ENCODE assay signal across 1 cellular context in genomic region chr20:33570743-33571142, GRCh38.
TF ChIP-seq lines count a peak whose summit lies in the region.

No MANE protein-coding gene starts in this region.

TF ChIP-seq in GM12878, 131 proteins besides CTCF, POLR2A, EP300 and RAD21 (continued from another document):
- TF ChIP-seq, protein P1, sequence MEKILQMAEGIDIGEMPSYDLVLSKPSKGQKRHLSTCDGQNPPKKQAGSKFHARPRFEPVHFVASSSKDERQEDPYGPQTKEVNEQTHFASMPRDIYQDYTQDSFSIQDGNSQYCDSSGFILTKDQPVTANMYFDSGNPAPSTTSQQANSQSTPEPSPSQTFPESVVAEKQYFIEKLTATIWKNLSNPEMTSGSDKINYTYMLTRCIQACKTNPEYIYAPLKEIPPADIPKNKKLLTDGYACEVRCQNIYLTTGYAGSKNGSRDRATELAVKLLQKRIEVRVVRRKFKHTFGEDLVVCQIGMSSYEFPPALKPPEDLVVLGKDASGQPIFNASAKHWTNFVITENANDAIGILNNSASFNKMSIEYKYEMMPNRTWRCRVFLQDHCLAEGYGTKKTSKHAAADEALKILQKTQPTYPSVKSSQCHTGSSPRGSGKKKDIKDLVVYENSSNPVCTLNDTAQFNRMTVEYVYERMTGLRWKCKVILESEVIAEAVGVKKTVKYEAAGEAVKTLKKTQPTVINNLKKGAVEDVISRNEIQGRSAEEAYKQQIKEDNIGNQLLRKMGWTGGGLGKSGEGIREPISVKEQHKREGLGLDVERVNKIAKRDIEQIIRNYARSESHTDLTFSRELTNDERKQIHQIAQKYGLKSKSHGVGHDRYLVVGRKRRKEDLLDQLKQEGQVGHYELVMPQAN (conservative IDR thresholded peaks at IDR 0.05): no peak
- no peak for TF ChIP-seq SMC3 (IDR thresholded peaks at IDR 0.05; ENCODE audit: borderline replicate concordance, low read length)
